11 cellular contexts compared by ENCODE assay signal in genomic region chr7:2032030-2032875, GRCh38.
DNase-seq lines count a peak whose midpoint lies in the region; ATAC-seq and TF ChIP-seq lines count a peak whose summit lies in the region.
"Had no signal": no experiment of that assay in that cellular context is flagged by ENCODE, and none has a peak within 500 bp of the region (broad histone marks: within the 10 kb centered on the region; RNA-seq: fewer than 3 reads in every experiment).

No MANE protein-coding gene starts in this region.

- CTCF ChIA-PET in WTC11 (lab: Charles Lee): interaction anchor here (1.5 kb wide), 1 partner anchor 163 kb away, joined by 4 read pairs; no protein-coding TSS in a partner anchor

- no peaks in the 10 kb centered on the region for H4K20me1 ChIP-seq in GM23338 (replicated peaks; ENCODE audit: insufficient read depth)

- peaks cover 21% of the 10 kb centered on the region for H3K4me1 Mint-ChIP-seq in GM23338
- peaks cover 12% of the 10 kb centered on the region for H3K4me1 Mint-ChIP-seq in WTC11

- intact Hi-C loops in cardiac septum (cut with DNase I): no loop called here

- H3K36me3 Mint-ChIP-seq in GM23338 (ENCODE audit: low read depth) (peaks cover 5% of the 10 kb centered on the region; the same call in 1 of the 3 replicates), WTC11 (peaks cover 10% of the 10 kb centered on the region)

- H3K4me3 Mint-ChIP-seq in GM23338 (no peak overlapping the region), WTC11 (no peak overlapping the region)

- peaks cover 12% of the 10 kb centered on the region for H3K27me3 Mint-ChIP-seq in GM23338 (ENCODE audit: insufficient read depth, low read depth, poor library complexity)
- no peaks in the 10 kb centered on the region for H3K27me3 Mint-ChIP-seq in WTC11 (ENCODE audit: low read depth)

- H3K79me2 ChIP-seq in GM23338 (replicated peaks; ENCODE audit: insufficient read depth): peaks cover 7% of the 10 kb centered on the region

- H2AFZ ChIP-seq in GM23338: no peak overlapping the region

- peak; percentile 47 for ATAC-seq in GM23338
- 0 out of 2 replicates have a peak, but pooled peaks have one; percentile 41 for ATAC-seq in WTC11
- no peak for ATAC-seq in GM21447 (IDR thresholded peaks at IDR 0.05; ENCODE audit: unreplicated experiment)

- no peak for TF ChIP-seq CTCF in GM23338 (conservative IDR thresholded peaks at IDR 0.05; ENCODE audit: low read depth in 2 of 2)
- no peak for TF ChIP-seq CTCF in WTC11 (IDR thresholded peaks at IDR 0.05)

- H3K27me3 ChIP-seq in GM23338 (ENCODE audit: insufficient read depth) (no peaks in the 10 kb centered on the region), HAP-1 (ENCODE audit: low read depth) (no peaks in the 10 kb centered on the region)

- H3K9me3 Mint-ChIP-seq in GM23338: no peaks in the 10 kb centered on the region
- peaks cover 10% of the 10 kb centered on the region for H3K9me3 Mint-ChIP-seq in WTC11

- H3K36me3 ChIP-seq in GM23338 (ENCODE audit: insufficient read depth) (no peaks in the 10 kb centered on the region; the same call in 1 of the 2 replicates), HAP-1 (replicated peaks) (no peaks in the 10 kb centered on the region)

- POLR2A ChIA-PET in WTC11 (lab: Charles Lee): no interaction called here

- peak overlapping the region; percentile 91 for H3K27ac Mint-ChIP-seq in GM23338
- H3K27ac Mint-ChIP-seq in WTC11: peak overlapping the region; percentile 91

- DNase-seq in GM23338 (ENCODE audit: low spot score) (no peak), WTC11 (ENCODE audit: low spot score) (no peak), cardiac septum (ENCODE audit: low spot score) (peak; percentile 73), skeletal muscle cell (ENCODE audit: low read depth) (peak; percentile 42), HAP-1 (ENCODE audit: low spot score in 2 of 2) (no peak), NCI-H2107 (lab: John Stamatoyannopoulos, UW) (no peak), NCI-H345 (lab: John Stamatoyannopoulos, UW) (no peak)
- DNase-seq: DMS153; effector CD4-positive, alpha-beta T cell; OCI-M1 had no signal

- H3K4me1 ChIP-seq in GM23338 (ENCODE audit: insufficient read depth) (no peaks in the 10 kb centered on the region), HAP-1 (no peaks in the 10 kb centered on the region)

- in situ Hi-C loops in HAP-1 (cut with MboI; ENCODE audit: low sequenced_read_pairs): no loop called here

- no peaks in the 10 kb centered on the region for H3F3A ChIP-seq in GM23338 (replicated peaks; ENCODE audit: low read depth)

- H3K4me3 ChIP-seq in GM23338 (no peak overlapping the region), skeletal muscle cell (ENCODE audit: low read depth, low read length) (no peak overlapping the region), HAP-1 (no peak overlapping the region)

- no peak overlapping the region for H3K4me2 ChIP-seq in GM23338

- no peaks in the 10 kb centered on the region for H3K9me3 ChIP-seq in HAP-1

- H3K9me2 ChIP-seq in GM23338 (ENCODE audit: insufficient read depth): no peaks in the 10 kb centered on the region

- H3K27ac ChIP-seq in GM23338 (ENCODE audit: low read depth): no peak overlapping the region

TF ChIP-seq in GM23338, 12 proteins besides CTCF, POLR2A, EP300 and RAD21 (continues in another document):
- TF ChIP-seq ETS1 (IDR thresholded peaks at IDR 0.05) (no peak), ZNF114 (CRISPR knock-in tag; IDR thresholded peaks at IDR 0.05) (no peak), EZH2phosphoT487 (IDR thresholded peaks at IDR 0.05; ENCODE audit: unreplicated experiment) (no peak)

TF ChIP-seq in WTC11, 78 proteins besides CTCF, POLR2A, EP300 and RAD21:
- TF ChIP-seq MYBL2 (CRISPR knock-in tag; IDR thresholded peaks at IDR 0.05) (no peak), GRHL2 (CRISPR knock-in tag; IDR thresholded peaks at IDR 0.05; ENCODE audit: insufficient replicate concordance, severe bottlenecking) (no peak), SOX15 (CRISPR knock-in tag; IDR thresholded peaks at IDR 0.05) (no peak), ZNF396 (CRISPR knock-in tag; IDR thresholded peaks at IDR 0.05; ENCODE audit: borderline replicate concordance) (no peak)

Comparison
In these comparisons a context has a peak if more than half of its experiments do, and no peak if none do; other contexts are left out.
1. DNase-seq: peak in cardiac septum (single experiment) and skeletal muscle cell (single experiment); none in GM23338 (single experiment), WTC11 (single experiment), HAP-1 (0 of 2), NCI-H2107 (single experiment) and NCI-H345 (single experiment).